Comparison of ENCODE assay signal across 1 cellular context in genomic region chr20:25272223-25273000, GRCh38.
TF ChIP-seq lines count a peak whose summit lies in the region.

No MANE protein-coding gene starts in this region.

TF ChIP-seq in GM12878, 131 proteins besides CTCF, POLR2A, EP300 and RAD21:
- TF ChIP-seq, protein P1, sequence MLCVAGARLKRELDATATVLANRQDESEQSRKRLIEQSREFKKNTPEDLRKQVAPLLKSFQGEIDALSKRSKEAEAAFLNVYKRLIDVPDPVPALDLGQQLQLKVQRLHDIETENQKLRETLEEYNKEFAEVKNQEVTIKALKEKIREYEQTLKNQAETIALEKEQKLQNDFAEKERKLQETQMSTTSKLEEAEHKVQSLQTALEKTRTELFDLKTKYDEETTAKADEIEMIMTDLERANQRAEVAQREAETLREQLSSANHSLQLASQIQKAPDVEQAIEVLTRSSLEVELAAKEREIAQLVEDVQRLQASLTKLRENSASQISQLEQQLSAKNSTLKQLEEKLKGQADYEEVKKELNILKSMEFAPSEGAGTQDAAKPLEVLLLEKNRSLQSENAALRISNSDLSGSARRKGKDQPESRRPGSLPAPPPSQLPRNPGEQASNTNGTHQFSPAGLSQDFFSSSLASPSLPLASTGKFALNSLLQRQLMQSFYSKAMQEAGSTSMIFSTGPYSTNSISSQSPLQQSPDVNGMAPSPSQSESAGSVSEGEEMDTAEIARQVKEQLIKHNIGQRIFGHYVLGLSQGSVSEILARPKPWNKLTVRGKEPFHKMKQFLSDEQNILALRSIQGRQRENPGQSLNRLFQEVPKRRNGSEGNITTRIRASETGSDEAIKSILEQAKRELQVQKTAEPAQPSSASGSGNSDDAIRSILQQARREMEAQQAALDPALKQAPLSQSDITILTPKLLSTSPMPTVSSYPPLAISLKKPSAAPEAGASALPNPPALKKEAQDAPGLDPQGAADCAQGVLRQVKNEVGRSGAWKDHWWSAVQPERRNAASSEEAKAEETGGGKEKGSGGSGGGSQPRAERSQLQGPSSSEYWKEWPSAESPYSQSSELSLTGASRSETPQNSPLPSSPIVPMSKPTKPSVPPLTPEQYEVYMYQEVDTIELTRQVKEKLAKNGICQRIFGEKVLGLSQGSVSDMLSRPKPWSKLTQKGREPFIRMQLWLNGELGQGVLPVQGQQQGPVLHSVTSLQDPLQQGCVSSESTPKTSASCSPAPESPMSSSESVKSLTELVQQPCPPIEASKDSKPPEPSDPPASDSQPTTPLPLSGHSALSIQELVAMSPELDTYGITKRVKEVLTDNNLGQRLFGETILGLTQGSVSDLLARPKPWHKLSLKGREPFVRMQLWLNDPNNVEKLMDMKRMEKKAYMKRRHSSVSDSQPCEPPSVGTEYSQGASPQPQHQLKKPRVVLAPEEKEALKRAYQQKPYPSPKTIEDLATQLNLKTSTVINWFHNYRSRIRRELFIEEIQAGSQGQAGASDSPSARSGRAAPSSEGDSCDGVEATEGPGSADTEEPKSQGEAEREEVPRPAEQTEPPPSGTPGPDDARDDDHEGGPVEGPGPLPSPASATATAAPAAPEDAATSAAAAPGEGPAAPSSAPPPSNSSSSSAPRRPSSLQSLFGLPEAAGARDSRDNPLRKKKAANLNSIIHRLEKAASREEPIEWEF (IDR thresholded peaks at IDR 0.05; ENCODE audit: insufficient replicate concordance, low read depth, low read length), result no peak
- TF ChIP-seq CBFB (IDR thresholded peaks at IDR 0.05; ENCODE audit: low read depth) (no peak), ZNF217 (IDR thresholded peaks at IDR 0.05) (no peak), MAX (IDR thresholded peaks at IDR 0.05; ENCODE audit: low read depth, low read length) (no peak), YY1 (IDR thresholded peaks at IDR 0.05; ENCODE audit: low read depth, low read length) (no peak), SPI1 (IDR thresholded peaks at IDR 0.05; ENCODE audit: borderline replicate concordance, insufficient read depth, low read depth, low read length) (no peak), GATAD2B (conservative IDR thresholded peaks at IDR 0.05; ENCODE audit: low read depth) (no peak), SMC3 (IDR thresholded peaks at IDR 0.05; ENCODE audit: borderline replicate concordance, low read length) (no peak)
- TF ChIP-seq, protein P2, sequence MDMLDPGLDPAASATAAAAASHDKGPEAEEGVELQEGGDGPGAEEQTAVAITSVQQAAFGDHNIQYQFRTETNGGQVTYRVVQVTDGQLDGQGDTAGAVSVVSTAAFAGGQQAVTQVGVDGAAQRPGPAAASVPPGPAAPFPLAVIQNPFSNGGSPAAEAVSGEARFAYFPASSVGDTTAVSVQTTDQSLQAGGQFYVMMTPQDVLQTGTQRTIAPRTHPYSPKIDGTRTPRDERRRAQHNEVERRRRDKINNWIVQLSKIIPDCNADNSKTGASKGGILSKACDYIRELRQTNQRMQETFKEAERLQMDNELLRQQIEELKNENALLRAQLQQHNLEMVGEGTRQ (IDR thresholded peaks at IDR 0.05; ENCODE audit: borderline replicate concordance, low read depth, low read length), result no peak
